In the genomic region with DNA sequence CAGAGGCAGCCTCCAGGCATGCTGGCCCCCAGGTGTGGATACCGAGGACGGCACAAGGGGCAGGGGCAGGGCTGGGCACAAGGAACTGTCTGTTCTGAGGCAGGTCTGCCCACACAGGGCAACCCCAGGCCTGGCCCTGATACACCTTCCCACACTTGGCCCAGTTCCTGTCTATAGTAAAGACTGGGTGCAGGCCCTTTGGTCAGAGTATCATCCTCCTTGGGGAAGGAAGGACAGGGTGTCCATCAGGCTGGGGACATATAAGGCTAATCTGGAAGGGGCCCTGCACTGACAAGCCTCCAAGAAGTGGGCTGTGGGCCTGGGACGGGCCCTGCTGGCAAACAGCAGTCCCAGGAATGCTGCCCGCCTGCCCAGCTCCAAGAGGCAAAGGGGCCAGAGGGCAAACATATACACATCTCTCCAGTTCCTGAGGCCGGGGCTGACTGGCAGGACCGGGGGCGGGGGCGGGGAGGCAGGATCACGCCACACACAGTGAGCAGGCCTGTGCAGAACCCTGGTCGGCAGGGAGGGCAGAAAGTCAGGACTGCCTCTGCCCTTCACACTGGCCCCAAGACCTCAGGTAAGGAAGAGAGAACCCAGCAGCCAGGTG, we compare ENCODE assay signal across 20 cellular contexts. TPM values are rescaled to one million over a fixed set of nuclear protein-coding genes. Genes with fewer than 3 reads are reported as not detected.
A peak's percentile ranks its signal among the peaks of the same experiment; 100 is the strongest.
DNase-seq lines count a peak whose midpoint lies in the region; TF ChIP-seq lines count a peak whose summit lies in the region.
"Had no signal": no experiment of that assay in that cellular context is flagged by ENCODE, and none has a peak within 500 bp of the region (broad histone marks: within the 10 kb centered on the region; RNA-seq: fewer than 3 reads in every experiment).

No MANE protein-coding gene starts in this region.

- H3K4me1 ChIP-seq in esophagus squamous epithelium, result peaks cover 21 to 92% (median 56%) of the 10 kb centered on the region in 3 donors
- peaks cover 67% of the 10 kb centered on the region for H3K4me1 ChIP-seq in mucosa of stomach (ENCODE audit: control insufficient read depth, insufficient read depth, low read length)
- H3K4me1 ChIP-seq: heart right ventricle had no signal

- POLR2A ChIA-PET in RWPE1 (lab: Yijun Ruan, JAX; ENCODE audit: low non-redundant PET), result interaction anchor here (0.5 to 0.6 kb wide), 2 partner anchors 96 to 99 kb away, joined by 3 read pairs; no protein-coding TSS in a partner anchor

- no peak for DNase-seq in RWPE1 (ENCODE audit: low spot score)
- DNase-seq in esophagus squamous epithelium (lab: John Stamatoyannopoulos, UW), result no peak
- DNase-seq in NCI-H510A treated with DMSO at 0.1 percent for 48 hours (lab: John Stamatoyannopoulos, UW), result no peak
- DNase-seq in GM20000 (ENCODE audit: low spot score), result no peak
- DNase-seq in GF-D8 (lab: John Stamatoyannopoulos, UW), result no peak
- no peak for DNase-seq in head of caudate nucleus
- DNase-seq: activated CD8-positive, alpha-beta T cell treated with anti-CD3 and anti-CD28 coated beads for 36 hours; activated naive CD8-positive, alpha-beta T cell treated with anti-CD3 and anti-CD28 coated beads, Interleukin-2, amount 10 ng/mL, durations not matched to agents 7 days and 5 days; activated T-cell treated with anti-CD3 and anti-CD28 coated beads, Interleukin-2, amount 50 U/mL, for 48 hours; DMS53; heart right ventricle; islet precursor cell; Karpas-422; NCI-H226; SIG-M5; T-helper 17 cell had no signal

- intact Hi-C loops in esophagus squamous epithelium (cut with DNase I) (no loop called here), head of caudate nucleus (cut with DNase I) (no loop called here)

- H3K27me3 ChIP-seq in esophagus squamous epithelium (no peaks in the 10 kb centered on the region), mucosa of stomach (ENCODE audit: control insufficient read depth, insufficient read depth, low read length) (no peaks in the 10 kb centered on the region)
- H3K27me3 ChIP-seq: cardiac muscle cell, heart right ventricle had no signal

- 47% methylated on average over 2 to 4 of the region's 10 CpGs for whole genome bisulfite sequencing in esophagus squamous epithelium, 2 donors

- H3K4me3 ChIP-seq in esophagus squamous epithelium (no peak overlapping the region), mucosa of stomach (ENCODE audit: low read length) (no peak overlapping the region)
- H3K4me3 ChIP-seq: cardiac muscle cell, heart right ventricle, smooth muscle cell had no signal

- H3K9me3 ChIP-seq in esophagus squamous epithelium (no peaks in the 10 kb centered on the region), mucosa of stomach (ENCODE audit: control insufficient read depth, low read length) (no peaks in the 10 kb centered on the region)
- H3K9me3 ChIP-seq: heart right ventricle had no signal

- peak overlapping the region; percentile 40 for H3K9ac ChIP-seq in mucosa of stomach (ENCODE audit: low read length)

- H3K27ac ChIP-seq in 22Rv1 (peak overlapping the region; percentile 81; the same call in 1 of the 2 replicates), RWPE1 (peak overlapping the region; percentile 100), esophagus squamous epithelium (peak overlapping the region; percentile 91 to 97 (median 94))
- H3K27ac ChIP-seq: cardiac muscle cell, heart right ventricle had no signal

- CTCF ChIA-PET in RWPE1 (lab: Yijun Ruan, JAX), result interaction anchor here (0.6 to 1.2 kb wide), 6 partner anchors 18 to 88 kb away, joined by 3 to 4 read pairs (median 3); a partner anchor contains a TSS

- TF ChIP-seq CTCF in 22Rv1 (IDR thresholded peaks at IDR 0.05), result no peak
- no peak for TF ChIP-seq CTCF in RWPE1 (conservative IDR thresholded peaks at IDR 0.05; ENCODE audit: low read depth)
- peak in 1 of 6 experiments; percentile 8 for TF ChIP-seq CTCF in esophagus squamous epithelium (IDR thresholded peaks at IDR 0.05)
- TF ChIP-seq CTCF in GM20000 (IDR thresholded peaks at IDR 0.05; ENCODE audit: extremely low read depth, missing control alignments), result no peak

- TF ChIP-seq POLR2A in esophagus squamous epithelium (IDR thresholded peaks at IDR 0.05), result no peak

- peaks cover 0 to 54% (median 24%) of the 10 kb centered on the region in 3 donors for H3K36me3 ChIP-seq in esophagus squamous epithelium
- H3K36me3 ChIP-seq in mucosa of stomach (ENCODE audit: control insufficient read depth, insufficient read depth, low read length), result peaks cover 14% of the 10 kb centered on the region
- H3K36me3 ChIP-seq: cardiac muscle cell, heart right ventricle had no signal

RNA-seq across cellular contexts. Expression of a gene that starts 18.9 kb away (rescaled TPM):
- 100 to 1,000 TPM; 355 to 757 (median 496) TPM for total RNA-seq in esophagus squamous epithelium
- total RNA-seq: T-helper 17 cell had no signal
